ENCODE assay signal across 9 cellular contexts in the genomic region with DNA sequence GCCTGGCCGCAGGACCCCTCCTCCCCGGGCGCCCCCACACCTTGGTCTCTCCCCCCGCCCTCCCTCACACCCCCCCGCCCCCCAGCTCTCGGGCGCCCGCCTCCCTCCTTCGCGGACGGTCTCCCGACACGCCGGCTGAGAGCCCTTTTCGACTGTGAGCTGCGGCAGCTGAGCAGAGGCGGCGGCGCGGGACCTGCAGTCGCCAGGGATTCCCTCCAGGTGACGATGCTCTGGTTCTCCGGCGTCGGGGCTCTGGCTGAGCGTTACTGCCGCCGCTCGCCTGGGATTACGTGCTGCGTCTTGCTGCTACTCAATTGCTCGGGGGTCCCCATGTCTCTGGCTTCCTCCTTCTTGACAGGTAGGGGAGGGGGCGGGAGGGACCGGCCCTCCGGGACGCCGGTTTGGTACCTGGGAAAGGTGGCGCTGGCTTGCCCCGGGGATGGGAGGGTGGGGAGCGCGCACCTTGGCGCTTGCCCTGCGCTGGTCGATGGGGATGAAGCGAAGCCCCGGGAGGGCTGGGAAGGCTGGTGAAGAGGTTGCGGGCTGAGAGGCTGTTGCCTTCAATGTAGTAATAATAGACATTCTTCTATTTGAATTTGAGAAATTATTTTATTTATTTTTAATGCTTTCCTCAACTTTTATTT. TPM values are rescaled to one million over a fixed set of nuclear protein-coding genes. Genes with fewer than 3 reads are reported as not detected.
DNase-seq lines count a peak whose midpoint lies in the region; ATAC-seq and TF ChIP-seq lines count a peak whose summit lies in the region.
"Had no signal": no experiment of that assay in that cellular context is flagged by ENCODE, and none has a peak within 500 bp of the region (broad histone marks: within the 10 kb centered on the region; RNA-seq: fewer than 3 reads in every experiment).

TSS of gene BMPER (plus strand) at position 151 of the 644 bp plus-strand sequence. CDS start at position 226, 75 bp downstream.

- no peaks in the 10 kb centered on the region for H4K20me1 ChIP-seq in PC-3 (ENCODE audit: low read length)

- no peaks in the 10 kb centered on the region for H3F3A ChIP-seq in PC-3 (ENCODE audit: low read length, unreplicated experiment)

- H3K9ac ChIP-seq in PC-3 (ENCODE audit: low read length): no peak within 1 kb of the TSS

- H3K79me2 ChIP-seq in PC-3 (ENCODE audit: low read length): no peaks in the 10 kb centered on the region

- no peaks in the 10 kb centered on the region for H3K9me3 ChIP-seq in PC-3 (ENCODE audit: low read length)
- H3K9me3 ChIP-seq in lower lobe of right lung: no peaks in the 10 kb centered on the region
- H3K9me3 ChIP-seq: adrenal gland had no signal

- H3K4me2 ChIP-seq in PC-3 (ENCODE audit: low read length): no peak within 1 kb of the TSS; the same call in 1 of the 2 replicates

- H3K9me2 ChIP-seq in PC-3 (replicated peaks; ENCODE audit: low read length): no peaks in the 10 kb centered on the region

- H3K27me3 ChIP-seq in PC-3 (ENCODE audit: low read length) (peaks cover 62% of the 10 kb centered on the region), dorsolateral prefrontal cortex (peaks cover 0 to 25% (median 0%) of the 10 kb centered on the region in 45 donors), lower lobe of right lung (ENCODE audit: low read depth) (peaks cover 19% of the 10 kb centered on the region)

- H3K4me3 ChIP-seq in PC-3 (ENCODE audit: low read length): no peak within 1 kb of the TSS
- H3K4me3 ChIP-seq in dorsolateral prefrontal cortex: peak within 1 kb of the TSS; percentile 45 to 87 (median 75)
- peak within 1 kb of the TSS; percentile 62 for H3K4me3 ChIP-seq in lower lobe of right lung

- no peak within 1 kb of the TSS for H2AFZ ChIP-seq in PC-3 (ENCODE audit: low read length)

- peaks cover 6% of the 10 kb centered on the region; the same call in 1 of the 2 replicates for H3K4me1 ChIP-seq in PC-3 (ENCODE audit: insufficient read depth, low read length)
- peaks cover 14% of the 10 kb centered on the region for H3K4me1 ChIP-seq in lower lobe of right lung

- H3K27ac ChIP-seq in PC-3 (ENCODE audit: low read length): no peak within 1 kb of the TSS
- peak within 1 kb of the TSS in 58 of 59 donors; percentile 26 to 96 (median 85) for H3K27ac ChIP-seq in dorsolateral prefrontal cortex
- peak within 1 kb of the TSS; percentile 68 for H3K27ac ChIP-seq in lower lobe of right lung
- peak within 1 kb of the TSS; percentile 50 for H3K27ac ChIP-seq in temporal lobe (ENCODE audit: low read depth, low read length)

- H3K36me3 ChIP-seq in PC-3 (ENCODE audit: low read depth, low read length): no peaks in the 10 kb centered on the region
- H3K36me3 ChIP-seq in lower lobe of right lung: no peaks in the 10 kb centered on the region
- H3K36me3 ChIP-seq: adrenal gland had no signal

- ATAC-seq in PC-3: peak; percentile 79
- ATAC-seq in lower lobe of right lung: peak; percentile 55 to 72
- no peak for ATAC-seq in HG03354 (IDR thresholded peaks at IDR 0.05; ENCODE audit: poor library complexity, severe bottlenecking, unreplicated experiment)
- ATAC-seq in HG02623 (IDR thresholded peaks at IDR 0.05; ENCODE audit: unreplicated experiment): no peak

- no TSS peak for BruUV-seq in PC-3 (replicated peaks; lab: Mats Ljungman, UMichigan)

- POLR2A ChIA-PET in PC-3 (lab: Charles Lee; ENCODE audit: unreplicated experiment): no interaction called here

- peak; percentile 25 for DNase-seq in A172 (ENCODE audit: low spot score)
- DNase-seq in GM20000 (ENCODE audit: low spot score): peak; percentile 30
- peak; percentile 14 for DNase-seq in PC-3
- peak in 6 of 10 donors; percentile 40 to 61 (median 58) for DNase-seq in dorsolateral prefrontal cortex
- peak; percentile 45 for DNase-seq in lower lobe of right lung

- CTCF ChIA-PET in PC-3 (lab: Charles Lee): no interaction called here

- no peak for TF ChIP-seq CTCF in GM20000 (IDR thresholded peaks at IDR 0.05; ENCODE audit: extremely low read depth, missing control alignments)
- TF ChIP-seq CTCF in PC-3 (conservative IDR thresholded peaks at IDR 0.05; ENCODE audit: low read depth, low read length): no peak
- TF ChIP-seq CTCF in dorsolateral prefrontal cortex (IDR thresholded peaks at IDR 0.05 in 54 of 56, conservative IDR thresholded peaks at IDR 0.05 in 2 of 56; ENCODE audit: low read depth in 1 of 56, partially characterized antibody in 56 of 56): no peak
- TF ChIP-seq CTCF in lower lobe of right lung (IDR thresholded peaks at IDR 0.05): no peak

- intact Hi-C loops in PC-3 (cut with micrococcal nuclease): loop anchor here (10.0 kb wide), 2 partner anchors 571 to 661 kb away; no protein-coding TSS in a partner anchor
- intact Hi-C loops in dorsolateral prefrontal cortex (cut with DNase I): no loop called here
- intact Hi-C loops in lower lobe of right lung (cut with DNase I): no loop called here

RNA-seq across cellular contexts. Expression of gene BMPER, which starts in this region (rescaled TPM):
- total RNA-seq in A172 (2014; rRNA removed; shearing (Covaris generic)): 0.34 and 0.55 TPM in 2 replicates
- total RNA-seq in PC-3 (2014; rRNA removed): 0.06 and 0.11 TPM in 2 replicates
- 10 to 100 TPM; 13.4 to 45.4 (median 31.2) TPM for total RNA-seq in dorsolateral prefrontal cortex
- 7.4 TPM for total RNA-seq in lower lobe of right lung
- 3.4 TPM for total RNA-seq in temporal lobe

Comparison
In these comparisons a context has a peak if more than half of its experiments do, and no peak if none do; other contexts are left out.
1. Peak in DNase-seq in A172; RNA of the gene not detected or under 1 TPM.
2. Peak in DNase-seq and ATAC-seq in PC-3; RNA of the gene not detected or under 1 TPM.
3. ATAC-seq: peak in lower lobe of right lung (2 of 2); none in HG03354 (single experiment) and HG02623 (single experiment).
4. Peak in every context shown above with its lines, with median percentiles within 50 percentile points of each other: DNase-seq.